1 cellular context compared by ENCODE assay signal in the genomic region with DNA sequence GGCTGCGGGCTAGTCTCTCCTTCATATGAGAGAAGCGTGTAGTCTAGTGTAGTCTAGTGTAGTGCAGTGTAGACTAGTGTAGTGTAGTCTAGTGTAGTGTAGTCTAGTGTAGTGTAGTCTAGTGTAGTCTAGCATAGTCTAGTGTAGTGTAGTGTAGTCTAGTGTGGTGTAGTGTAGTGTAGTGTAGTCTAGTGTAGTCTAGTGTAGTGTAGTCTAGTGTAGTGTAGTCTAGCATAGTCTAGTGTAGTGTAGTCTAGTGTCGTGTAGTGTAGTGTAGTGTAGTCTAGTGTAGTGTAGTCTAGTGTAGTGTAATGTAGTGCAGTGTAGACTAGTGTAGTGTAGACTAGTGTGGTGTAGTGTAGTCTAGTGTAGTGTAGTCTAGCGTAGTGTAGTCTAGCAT. TPM values are rescaled to one million over a fixed set of nuclear protein-coding genes. Genes with fewer than 3 reads are reported as not detected.
"Had no signal": no experiment of that assay in that cellular context is flagged by ENCODE, and none has a peak within 500 bp of the region (broad histone marks: within the 10 kb centered on the region; RNA-seq: fewer than 3 reads in every experiment).

No MANE protein-coding gene starts in this region.

RNA-seq across cellular contexts. Expression of a gene that starts 44.1 kb away (rescaled TPM):
- polyA plus RNA-seq: IgD-negative memory B cell had no signal
